9 cellular contexts compared by ENCODE assay signal in genomic region chr12:25458047-25458552, GRCh38.
DNase-seq lines count a peak whose midpoint lies in the region; TF ChIP-seq lines count a peak whose summit lies in the region.
"Had no signal": no experiment of that assay in that cellular context is flagged by ENCODE, and none has a peak within 500 bp of the region (broad histone marks: within the 10 kb centered on the region; RNA-seq: fewer than 3 reads in every experiment).

No MANE protein-coding gene starts in this region.

- H3K9ac ChIP-seq in smooth muscle cell (ENCODE audit: low read depth), result no peak overlapping the region
- H3K9ac ChIP-seq: parathyroid adenoma had no signal

- TF ChIP-seq CTCF in RWPE1 (conservative IDR thresholded peaks at IDR 0.05; ENCODE audit: low read depth) (no peak), esophagus muscularis mucosa (IDR thresholded peaks at IDR 0.05) (no peak), smooth muscle cell (IDR thresholded peaks at IDR 0.05; ENCODE audit: borderline replicate concordance, insufficient read depth, poor library complexity, severe bottlenecking) (no peak)

- peak overlapping the region; percentile 45 for H3K4me2 ChIP-seq in smooth muscle cell

- H3K79me2 ChIP-seq in smooth muscle cell (ENCODE audit: low read depth), result no peaks in the 10 kb centered on the region
- H3K79me2 ChIP-seq: parathyroid adenoma had no signal

- H3F3A ChIP-seq in smooth muscle cell (ENCODE audit: low read depth), result no peaks in the 10 kb centered on the region

- H3K27ac ChIP-seq in RWPE1, result no peak overlapping the region
- no peak overlapping the region for H3K27ac ChIP-seq in esophagus muscularis mucosa (replicated peaks in 1 of 4)
- H3K27ac ChIP-seq in smooth muscle cell (ENCODE audit: low read depth), result peak overlapping the region; percentile 9
- H3K27ac ChIP-seq: parathyroid adenoma had no signal

- H3K36me3 ChIP-seq in esophagus muscularis mucosa (no peaks in the 10 kb centered on the region), smooth muscle cell (ENCODE audit: low read depth) (no peaks in the 10 kb centered on the region)

- 24% methylated on average over 6 of the region's 6 CpGs for WGBS in esophagus muscularis mucosa
- WGBS in smooth muscle cell (ENCODE audit: low lambda C conversion rate), result 16% methylated on average over 6 of the region's 6 CpGs

- peak in 2 of 3 experiments; percentile 48 to 73 for DNase-seq in NCI-H1417 (lab: John Stamatoyannopoulos, UW)
- no peak for DNase-seq in NCI-H1417 treated with DMSO at 0.1 percent for 48 hours (lab: John Stamatoyannopoulos, UW)
- DNase-seq in RWPE1 (ENCODE audit: low spot score), result peak; percentile 91
- DNase-seq in esophagus muscularis mucosa (ENCODE audit: extremely low spot score), result peak; percentile 53
- no peak for DNase-seq in smooth muscle cell (lab: John Stamatoyannopoulos, UW; ENCODE audit: unreplicated experiment)
- no peak for DNase-seq in NCI-H2171 (lab: John Stamatoyannopoulos, UW)
- no peak for DNase-seq in activated CD4-positive, alpha-beta T cell treated with anti-CD3 and anti-CD28 coated beads, Interleukin-2, amount 50 U/mL, for 1 hour
- no peak for DNase-seq in activated CD8-positive, alpha-beta memory T cell treated with anti-CD3 and anti-CD28 coated beads for 24 hours

- no peak overlapping the region for H2AFZ ChIP-seq in smooth muscle cell (ENCODE audit: low read depth)
- H2AFZ ChIP-seq: parathyroid adenoma had no signal

- intact Hi-C loops in esophagus muscularis mucosa (cut with DNase I), result no loop called here

- H3K27me3 ChIP-seq in esophagus muscularis mucosa (no peaks in the 10 kb centered on the region), smooth muscle cell (ENCODE audit: low read depth) (no peaks in the 10 kb centered on the region)

- H3K9me3 ChIP-seq in esophagus muscularis mucosa, result no peaks in the 10 kb centered on the region
- H3K9me3 ChIP-seq in smooth muscle cell (replicated peaks; ENCODE audit: low read depth), result no peaks in the 10 kb centered on the region

- H3K4me1 ChIP-seq in esophagus muscularis mucosa (peaks cover 0 to 10% (median 4%) of the 10 kb centered on the region in 4 donors), smooth muscle cell (ENCODE audit: low read depth) (no peaks in the 10 kb centered on the region)
- H3K4me1 ChIP-seq: parathyroid adenoma had no signal

- no peak for TF ChIP-seq EP300 in esophagus muscularis mucosa (IDR thresholded peaks at IDR 0.05)

- H4K20me1 ChIP-seq in smooth muscle cell (ENCODE audit: low read depth), result no peaks in the 10 kb centered on the region

- H3K4me3 ChIP-seq in esophagus muscularis mucosa (no peak overlapping the region), smooth muscle cell (no peak overlapping the region)

- CTCF ChIA-PET in RWPE1 (lab: Yijun Ruan, JAX), result interaction anchor here (0.5 to 2.2 kb wide), 2 partner anchors 22 to 453 kb away, joined by 5 to 12 read pairs; no protein-coding TSS in a partner anchor

- POLR2A ChIA-PET in RWPE1 (lab: Yijun Ruan, JAX; ENCODE audit: low non-redundant PET), result no interaction called here

- no peak for TF ChIP-seq POLR2A in esophagus muscularis mucosa (IDR thresholded peaks at IDR 0.05; ENCODE audit: low read depth)

Comparison
In these comparisons a context has a peak if more than half of its experiments do, and no peak if none do; other contexts are left out.
1. DNase-seq: peak in NCI-H1417 (2 of 3), RWPE1 (single experiment) and esophagus muscularis mucosa (single experiment); none in NCI-H1417 treated with DMSO at 0.1 percent for 48 hours (single experiment), smooth muscle cell (single experiment), NCI-H2171 (single experiment), activated CD4-positive, alpha-beta T cell treated with anti-CD3 and anti-CD28 coated beads, Interleukin-2, amount 50 U/mL, for 1 hour (single experiment) and activated CD8-positive, alpha-beta memory T cell treated with anti-CD3 and anti-CD28 coated beads for 24 hours (single experiment).